Comparison of ENCODE assay signal across 1 cellular context in the genomic region with DNA sequence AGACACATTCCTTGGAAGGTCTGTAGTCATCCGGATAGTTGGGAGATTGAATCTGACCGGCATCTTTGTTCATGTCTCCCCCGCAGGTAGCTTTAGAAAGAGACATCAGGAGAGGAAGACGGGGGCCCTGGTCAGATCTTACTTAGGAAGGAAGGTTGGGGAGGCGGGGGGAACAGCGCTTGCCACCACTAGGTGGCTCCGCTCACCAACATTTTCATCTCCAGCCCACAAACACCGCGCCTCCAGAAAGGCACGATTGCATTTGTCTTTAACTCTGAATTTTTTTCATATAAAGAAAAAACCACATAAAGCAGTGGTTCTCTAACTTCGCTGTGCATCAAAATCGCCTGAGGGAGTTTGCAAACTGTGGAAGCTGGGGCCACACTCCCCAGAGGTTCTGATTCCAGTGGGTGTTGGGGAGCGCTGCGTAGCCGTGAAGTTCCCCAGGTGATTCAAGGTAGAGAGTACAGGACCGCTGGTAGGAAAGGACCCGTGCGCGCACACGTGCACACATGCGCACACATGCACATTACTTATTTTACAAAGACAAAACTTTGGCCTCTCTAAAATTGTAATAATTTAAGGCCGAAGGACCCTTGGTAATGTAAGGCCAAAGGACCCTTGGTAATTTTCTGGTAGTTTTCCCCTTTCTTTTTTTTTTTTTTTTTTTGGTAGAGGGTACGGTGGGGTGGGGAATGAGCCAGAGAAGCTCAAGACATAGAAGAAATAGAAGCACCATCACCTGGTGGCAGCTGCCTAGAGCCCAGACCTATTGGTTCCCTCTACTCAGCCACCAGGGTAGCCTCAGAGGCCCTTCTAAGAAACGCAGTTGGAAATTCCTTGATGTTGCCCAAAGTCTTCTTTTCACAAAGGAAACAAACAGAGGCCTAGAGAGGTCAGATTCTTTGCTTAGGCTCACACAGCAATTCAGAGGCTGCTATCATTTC.
A peak's percentile ranks its signal among the peaks of the same experiment; 100 is the strongest.
TF ChIP-seq lines count a peak whose summit lies in the region.

No MANE protein-coding gene starts in this region.

TF ChIP-seq in K562, 482 proteins besides CTCF, POLR2A, EP300 and RAD21 (continued from another document):
- TF ChIP-seq ZNF318 (IDR thresholded peaks at IDR 0.05; ENCODE audit: borderline replicate concordance in 1 of 2, low read depth in 1 of 2) (no peak), MAZ (CRISPR knock-in tag; conservative IDR thresholded peaks at IDR 0.05 in 1 of 2, IDR thresholded peaks at IDR 0.05 in 1 of 2) (0 out of 4 replicates have a peak, but pooled peaks of 1 of the 2 experiments have one; percentile 31), STAG1 (CRISPR knock-in tag; IDR thresholded peaks at IDR 0.05; ENCODE audit: borderline replicate concordance) (peak; percentile 52; the same call in 1 of the 2 replicates)
- TF ChIP-seq, protein P1, sequence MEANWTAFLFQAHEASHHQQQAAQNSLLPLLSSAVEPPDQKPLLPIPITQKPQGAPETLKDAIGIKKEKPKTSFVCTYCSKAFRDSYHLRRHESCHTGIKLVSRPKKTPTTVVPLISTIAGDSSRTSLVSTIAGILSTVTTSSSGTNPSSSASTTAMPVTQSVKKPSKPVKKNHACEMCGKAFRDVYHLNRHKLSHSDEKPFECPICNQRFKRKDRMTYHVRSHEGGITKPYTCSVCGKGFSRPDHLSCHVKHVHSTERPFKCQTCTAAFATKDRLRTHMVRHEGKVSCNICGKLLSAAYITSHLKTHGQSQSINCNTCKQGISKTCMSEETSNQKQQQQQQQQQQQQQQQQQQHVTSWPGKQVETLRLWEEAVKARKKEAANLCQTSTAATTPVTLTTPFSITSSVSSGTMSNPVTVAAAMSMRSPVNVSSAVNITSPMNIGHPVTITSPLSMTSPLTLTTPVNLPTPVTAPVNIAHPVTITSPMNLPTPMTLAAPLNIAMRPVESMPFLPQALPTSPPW (CRISPR knock-in tag; IDR thresholded peaks at IDR 0.05), result peak; percentile 51
